14 cellular contexts compared by ENCODE assay signal in the genomic region with DNA sequence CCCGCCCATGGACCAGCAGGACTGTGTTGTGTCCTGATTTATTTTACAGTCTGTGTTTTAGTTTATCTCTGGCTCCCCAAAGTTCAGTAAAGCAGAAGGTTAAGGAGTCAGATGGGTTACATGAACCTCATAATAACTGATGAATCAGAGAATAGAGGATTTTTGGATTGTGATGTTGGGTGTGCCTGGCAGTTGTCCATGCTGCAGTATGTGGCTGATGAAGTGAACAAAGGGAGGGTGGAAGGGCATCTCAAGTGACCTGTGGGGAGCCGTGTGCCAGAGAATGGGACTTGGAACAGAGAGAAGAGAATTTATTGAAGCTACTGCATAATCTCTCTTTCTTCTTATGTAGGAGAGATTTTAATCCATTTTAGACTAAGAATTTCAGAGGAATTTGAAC.
A peak's percentile ranks its signal among the peaks of the same experiment; 100 is the strongest.
DNase-seq lines count a peak whose midpoint lies in the region; ATAC-seq lines count a peak whose summit lies in the region.
"Had no signal": no experiment of that assay in that cellular context is flagged by ENCODE, and none has a peak within 500 bp of the region (broad histone marks: within the 10 kb centered on the region; RNA-seq: fewer than 3 reads in every experiment).

No MANE protein-coding gene starts in this region.

- H3K9ac ChIP-seq in adipocyte (ENCODE audit: low read length), result no peak overlapping the region

- intact Hi-C loops in left ventricle myocardium superior (cut with micrococcal nuclease), result no loop called here

- H3K27me3 ChIP-seq in adipocyte (replicated peaks; ENCODE audit: control insufficient read depth, insufficient read depth, low read length), result no peaks in the 10 kb centered on the region

- peaks cover 30% of the 10 kb centered on the region for H3K36me3 Mint-ChIP-seq in activated naive CD4-positive, alpha-beta T cell treated with anti-CD3 and anti-CD28 coated beads, Interleukin-2, amount 50 U/mL, for 24 hours
- H3K36me3 Mint-ChIP-seq in activated naive CD4-positive, alpha-beta T cell treated with anti-CD3 and anti-CD28 coated beads, Interleukin-2, amount 10 ng/mL, durations not matched to agents 7 days and 5 days, result peaks cover 70% of the 10 kb centered on the region
- H3K36me3 Mint-ChIP-seq in stimulated activated memory B cell treated with anti-CD40 and anti-IgM and Interleukin-4, amounts not matched to agents 10 μg/mL and 1 μg/mL and 100 μg/mL, for 72 hours, result peaks cover 71% of the 10 kb centered on the region

- H3K4me3 ChIP-seq in adipocyte (ENCODE audit: low read length), result no peak overlapping the region
- H3K4me3 ChIP-seq: PC-9 had no signal

- CTCF ChIA-PET in activated naive CD4-positive, alpha-beta T cell treated with anti-CD3 and anti-CD28 coated beads, Interleukin-2, amount 10 ng/mL, durations not matched to agents 7 days and 5 days (lab: Charles Lee), result no interaction called here

- no peak overlapping the region for H3K4me3 Mint-ChIP-seq in activated naive CD4-positive, alpha-beta T cell treated with anti-CD3 and anti-CD28 coated beads, Interleukin-2, amount 50 U/mL, for 24 hours
- H3K4me3 Mint-ChIP-seq in activated naive CD4-positive, alpha-beta T cell treated with anti-CD3 and anti-CD28 coated beads, Interleukin-2, amount 10 ng/mL, durations not matched to agents 7 days and 5 days, result no peak overlapping the region
- H3K4me3 Mint-ChIP-seq in stimulated activated memory B cell treated with anti-CD40 and anti-IgM and Interleukin-4, amounts not matched to agents 10 μg/mL and 1 μg/mL and 100 μg/mL, for 72 hours, result no peak overlapping the region
- H3K4me3 Mint-ChIP-seq: dendritic cell treated with granulocyte-macrophage colony-stimulating factor and Interleukin-4, amounts not matched to agents 40 ng/mL and 50 ng/mL, for 4 days had no signal

- no peaks in the 10 kb centered on the region for H3K9me3 Mint-ChIP-seq in activated naive CD4-positive, alpha-beta T cell treated with anti-CD3 and anti-CD28 coated beads, Interleukin-2, amount 50 U/mL, for 24 hours
- no peaks in the 10 kb centered on the region for H3K9me3 Mint-ChIP-seq in activated naive CD4-positive, alpha-beta T cell treated with anti-CD3 and anti-CD28 coated beads, Interleukin-2, amount 10 ng/mL, durations not matched to agents 7 days and 5 days
- no peaks in the 10 kb centered on the region for H3K9me3 Mint-ChIP-seq in stimulated activated memory B cell treated with anti-CD40 and anti-IgM and Interleukin-4, amounts not matched to agents 10 μg/mL and 1 μg/mL and 100 μg/mL, for 72 hours
- H3K9me3 Mint-ChIP-seq: dendritic cell treated with granulocyte-macrophage colony-stimulating factor and Interleukin-4, amounts not matched to agents 40 ng/mL and 50 ng/mL, for 4 days had no signal

- DNase-seq in activated naive CD4-positive, alpha-beta T cell treated with anti-CD3 and anti-CD28 coated beads, Interleukin-2, amount 10 ng/mL, durations not matched to agents 7 days and 5 days, result no peak
- DNase-seq in adipocyte (ENCODE audit: low read depth) (peak; percentile 54), left ventricle myocardium superior (peak; percentile 41), GF-D8 (lab: John Stamatoyannopoulos, UW) (no peak), NCI-H1436 treated with DMSO at 0.1 percent for 48 hours (lab: John Stamatoyannopoulos, UW) (no peak), NCI-H1105 (lab: John Stamatoyannopoulos, UW) (no peak)
- DNase-seq: midbrain; NCI-H2029; PC-9; stimulated activated CD4-positive, alpha-beta T cell treated with anti-CD3 and anti-CD28 coated beads, Interleukin-12 subunit alpha, Interleukin-12 subunit beta, amount 100 ng/mL, for 4 hours; T1000 had no signal

- peaks cover 47% of the 10 kb centered on the region for H3K4me1 Mint-ChIP-seq in activated naive CD4-positive, alpha-beta T cell treated with anti-CD3 and anti-CD28 coated beads, Interleukin-2, amount 50 U/mL, for 24 hours
- peaks cover 24% of the 10 kb centered on the region for H3K4me1 Mint-ChIP-seq in activated naive CD4-positive, alpha-beta T cell treated with anti-CD3 and anti-CD28 coated beads, Interleukin-2, amount 10 ng/mL, durations not matched to agents 7 days and 5 days
- H3K4me1 Mint-ChIP-seq in stimulated activated memory B cell treated with anti-CD40 and anti-IgM and Interleukin-4, amounts not matched to agents 10 μg/mL and 1 μg/mL and 100 μg/mL, for 72 hours, result peaks cover 22% of the 10 kb centered on the region

- peak; percentile 79 for ATAC-seq in left ventricle myocardium superior
- ATAC-seq in stimulated activated memory B cell treated with anti-CD40 and anti-IgM and Interleukin-4, amounts not matched to agents 10 μg/mL and 1 μg/mL and 100 μg/mL, for 72 hours, result no peak

- H3K36me3 ChIP-seq in adipocyte (ENCODE audit: control insufficient read depth, insufficient read depth, low read length, severe bottlenecking), result peaks cover 93% of the 10 kb centered on the region

- H3K9me3 ChIP-seq in adipocyte (ENCODE audit: control insufficient read depth, low read length), result no peaks in the 10 kb centered on the region

- peaks cover 29% of the 10 kb centered on the region for H3K4me1 ChIP-seq in adipocyte (ENCODE audit: control insufficient read depth, insufficient read depth, low read length)

- H3K27ac Mint-ChIP-seq in activated naive CD4-positive, alpha-beta T cell treated with anti-CD3 and anti-CD28 coated beads, Interleukin-2, amount 50 U/mL, for 24 hours, result peak overlapping the region; percentile 83
- no peak overlapping the region for H3K27ac Mint-ChIP-seq in activated naive CD4-positive, alpha-beta T cell treated with anti-CD3 and anti-CD28 coated beads, Interleukin-2, amount 10 ng/mL, durations not matched to agents 7 days and 5 days
- H3K27ac Mint-ChIP-seq in stimulated activated memory B cell treated with anti-CD40 and anti-IgM and Interleukin-4, amounts not matched to agents 10 μg/mL and 1 μg/mL and 100 μg/mL, for 72 hours, result peak overlapping the region; percentile 28
- H3K27ac Mint-ChIP-seq: dendritic cell treated with granulocyte-macrophage colony-stimulating factor and Interleukin-4, amounts not matched to agents 40 ng/mL and 50 ng/mL, for 4 days had no signal

- H3K27me3 Mint-ChIP-seq in activated naive CD4-positive, alpha-beta T cell treated with anti-CD3 and anti-CD28 coated beads, Interleukin-2, amount 50 U/mL, for 24 hours, result no peaks in the 10 kb centered on the region
- no peaks in the 10 kb centered on the region for H3K27me3 Mint-ChIP-seq in activated naive CD4-positive, alpha-beta T cell treated with anti-CD3 and anti-CD28 coated beads, Interleukin-2, amount 10 ng/mL, durations not matched to agents 7 days and 5 days
- no peaks in the 10 kb centered on the region for H3K27me3 Mint-ChIP-seq in stimulated activated memory B cell treated with anti-CD40 and anti-IgM and Interleukin-4, amounts not matched to agents 10 μg/mL and 1 μg/mL and 100 μg/mL, for 72 hours
- H3K27me3 Mint-ChIP-seq: dendritic cell treated with granulocyte-macrophage colony-stimulating factor and Interleukin-4, amounts not matched to agents 40 ng/mL and 50 ng/mL, for 4 days had no signal

Comparison
In these comparisons a context has a peak if more than half of its experiments do, and no peak if none do; other contexts are left out.
1. DNase-seq: peak in adipocyte (single experiment) and left ventricle myocardium superior (single experiment); none in activated naive CD4-positive, alpha-beta T cell treated with anti-CD3 and anti-CD28 coated beads, Interleukin-2, amount 10 ng/mL, durations not matched to agents 7 days and 5 days (single experiment), GF-D8 (single experiment), NCI-H1436 treated with DMSO at 0.1 percent for 48 hours (single experiment) and NCI-H1105 (single experiment).